In genomic region chr4:150600821-150601445, GRCh38 we compare ENCODE assay signal across 33 cellular contexts. TPM values are rescaled to one million over a fixed set of nuclear protein-coding genes. Genes with fewer than 3 reads are reported as not detected.
"Had no signal": no experiment of that assay in that cellular context is flagged by ENCODE, and none has a peak within 500 bp of the region (broad histone marks: within the 10 kb centered on the region; RNA-seq: fewer than 3 reads in every experiment).

No MANE protein-coding gene starts in this region.

- H3K4me3 Mint-ChIP-seq: activated CD4-positive, alpha-beta memory T cell treated with anti-CD3 and anti-CD28 coated beads for 36 hours; activated CD4-positive, alpha-beta T cell treated with anti-CD3 and anti-CD28 coated beads, Interleukin-2, amount 10 ng/mL, durations not matched to agents 24 days and 14 days; immature natural killer cell; naive thymus-derived CD4-positive, alpha-beta T cell had no signal

- ATAC-seq: heart left ventricle; left colon; naive thymus-derived CD4-positive, alpha-beta T cell; pancreas; psoas muscle; upper lobe of right lung had no signal

- H3K4me3 ChIP-seq: coronary artery, dorsolateral prefrontal cortex, heart left ventricle, pancreas, psoas muscle, suprapubic skin, tibial artery, upper lobe of right lung had no signal

- H3K27me3 ChIP-seq: brain microvascular endothelial cell, dorsolateral prefrontal cortex, heart left ventricle, pancreas, suprapubic skin, tibial artery, upper lobe of right lung had no signal

- H3K4me1 Mint-ChIP-seq: activated CD4-positive, alpha-beta T cell treated with anti-CD3 and anti-CD28 coated beads, Interleukin-2, amount 10 ng/mL, durations not matched to agents 24 days and 14 days; immature natural killer cell had no signal

- FAIRE-seq: astrocyte had no signal

- H3K27me3 Mint-ChIP-seq: activated CD4-positive, alpha-beta memory T cell treated with anti-CD3 and anti-CD28 coated beads for 36 hours; activated CD4-positive, alpha-beta T cell treated with anti-CD3 and anti-CD28 coated beads, Interleukin-2, amount 10 ng/mL, durations not matched to agents 24 days and 14 days; naive thymus-derived CD4-positive, alpha-beta T cell had no signal

- H3K9me3 Mint-ChIP-seq: activated CD4-positive, alpha-beta memory T cell treated with anti-CD3 and anti-CD28 coated beads for 36 hours; activated CD4-positive, alpha-beta T cell treated with anti-CD3 and anti-CD28 coated beads, Interleukin-2, amount 10 ng/mL, durations not matched to agents 24 days and 14 days; immature natural killer cell had no signal

- H3K9me3 ChIP-seq: heart left ventricle, pancreas, psoas muscle, suprapubic skin, tibial artery, upper lobe of right lung had no signal

- H3K36me3 ChIP-seq: brain microvascular endothelial cell, pancreas, upper lobe of right lung had no signal

- DNase-seq: activated CD4-positive, alpha-beta memory T cell treated with anti-CD3 and anti-CD28 coated beads for 36 hours; activated CD4-positive, alpha-beta T cell treated with anti-CD3 and anti-CD28 coated beads, Interleukin-2, amount 10 ng/mL, durations not matched to agents 24 days and 14 days; activated CD4-positive, CD25-positive, alpha-beta regulatory T cell treated with anti-CD3 and anti-CD28 coated beads, Interleukin-2, amount 50 U/mL, for 72 hours; activated CD8-positive, alpha-beta memory T cell treated with anti-CD3 and anti-CD28 coated beads, Interleukin-2, amount 50 U/mL, for 4 hours; activated gamma-delta T cell; activated naive CD4-positive, alpha-beta T cell treated with anti-CD3 and anti-CD28 coated beads, Interleukin-2, amount 50 U/mL, for 16 hours; activated T-cell treated with anti-CD3 and anti-CD28 coated beads, Interleukin-2, amount 50 U/mL, for 1 hour; amniotic stem cell; brain microvascular endothelial cell; dorsolateral prefrontal cortex; effector memory CD4-positive, alpha-beta T cell; heart left ventricle; hypothalamus; immature natural killer cell; kidney; left colon; mammary epithelial cell; midbrain; naive thymus-derived CD4-positive, alpha-beta T cell; nucleus accumbens; pancreas; psoas muscle; stimulated activated CD4-positive, alpha-beta T cell treated with anti-CD3 and anti-CD28 coated beads, Interleukin-15, amount 100 ng/mL, for 24 hours; stimulated activated CD4-positive, alpha-beta T cell treated with anti-CD3 and anti-CD28 coated beads, Interleukin-2, amount 100 ng/mL, for 24 hours; stimulated activated naive CD4-positive, alpha-beta T cell; T1000; tibial artery; upper lobe of right lung had no signal

- H3K27ac Mint-ChIP-seq: activated CD4-positive, alpha-beta memory T cell treated with anti-CD3 and anti-CD28 coated beads for 36 hours; activated CD4-positive, alpha-beta T cell treated with anti-CD3 and anti-CD28 coated beads, Interleukin-2, amount 10 ng/mL, durations not matched to agents 24 days and 14 days; immature natural killer cell; naive thymus-derived CD4-positive, alpha-beta T cell had no signal

- H3K4me1 ChIP-seq: heart left ventricle, pancreas, psoas muscle, suprapubic skin, tibial artery, upper lobe of right lung had no signal

- H3K27ac ChIP-seq: brain microvascular endothelial cell, coronary artery, dorsolateral prefrontal cortex, heart left ventricle, pancreas, psoas muscle, suprapubic skin, tibial artery, upper lobe of right lung had no signal

RNA-seq across cellular contexts. Expression of gene MAB21L2, which starts 19.0 kb away (rescaled TPM):
- total RNA-seq: activated CD4-positive, alpha-beta memory T cell treated with anti-CD3 and anti-CD28 coated beads for 36 hours; activated CD4-positive, alpha-beta T cell treated with anti-CD3 and anti-CD28 coated beads, Interleukin-2, amount 10 ng/mL, durations not matched to agents 24 days and 14 days; activated CD8-positive, alpha-beta memory T cell treated with anti-CD3 and anti-CD28 coated beads for 36 hours; fibroblast of lung; mammary epithelial cell; naive thymus-derived CD4-positive, alpha-beta T cell; psoas muscle; suprapubic skin; upper lobe of right lung had no signal
- polyA plus RNA-seq: immature natural killer cell; mammary epithelial cell; naive thymus-derived CD4-positive, alpha-beta T cell had no signal
